ENCODE assay signal across 11 cellular contexts in genomic region chr3:66441124-66441523, GRCh38. TPM values are rescaled to one million over a fixed set of nuclear protein-coding genes. Genes with fewer than 3 reads are reported as not detected.
DNase-seq lines count a peak whose midpoint lies in the region; ATAC-seq and TF ChIP-seq lines count a peak whose summit lies in the region.
"Had no signal": no experiment of that assay in that cellular context is flagged by ENCODE, and none has a peak within 500 bp of the region (broad histone marks: within the 10 kb centered on the region; RNA-seq: fewer than 3 reads in every experiment).

No MANE protein-coding gene starts in this region.

- TF ChIP-seq CTCF in SK-N-SH (IDR thresholded peaks at IDR 0.05) (no peak), fibroblast of villous mesenchyme (IDR thresholded peaks at IDR 0.05; ENCODE audit: insufficient read depth, low read depth, low read length) (no peak), smooth muscle cell (IDR thresholded peaks at IDR 0.05; ENCODE audit: borderline replicate concordance, insufficient read depth, poor library complexity, severe bottlenecking) (no peak), MM.1S (IDR thresholded peaks at IDR 0.05; ENCODE audit: low read length) (no peak)

- no peaks in the 10 kb centered on the region for H3K27me3 Mint-ChIP-seq in activated T-helper 1 cell treated with anti-CD3 and anti-CD28 coated beads, Interleukin-12 subunit alpha, Interleukin-12 subunit beta, Interleukin-2, Interleukin-4 antibody, amounts not matched to agents 30 ng/mL and 10 ng/mL and 1 ng/mL, durations not matched to agents 14 hours and 24 hours and 36 hours (ENCODE audit: insufficient read depth)
- H3K27me3 Mint-ChIP-seq: activated CD4-positive, alpha-beta T cell treated with anti-CD3 and anti-CD28 coated beads for 36 hours; dendritic cell treated with granulocyte-macrophage colony-stimulating factor and Interleukin-4, amounts not matched to agents 40 ng/mL and 50 ng/mL, for 4 days had no signal

- CTCF ChIA-PET in SK-N-SH (lab: Yijun Ruan, JAX), result interaction anchor here (0.8 to 1.2 kb wide), 3 partner anchors 13 to 33 kb away, joined by 3 to 4 read pairs (median 3); no protein-coding TSS in a partner anchor

- no peak overlapping the region for H2AFZ ChIP-seq in SK-N-SH (ENCODE audit: low read depth)
- H2AFZ ChIP-seq in smooth muscle cell (ENCODE audit: low read depth), result no peak overlapping the region
- no peak overlapping the region for H2AFZ ChIP-seq in MM.1S (ENCODE audit: low read length)

- H3K4me1 Mint-ChIP-seq in activated T-helper 1 cell treated with anti-CD3 and anti-CD28 coated beads, Interleukin-12 subunit alpha, Interleukin-12 subunit beta, Interleukin-2, Interleukin-4 antibody, amounts not matched to agents 30 ng/mL and 10 ng/mL and 1 ng/mL, durations not matched to agents 14 hours and 24 hours and 36 hours (ENCODE audit: low read depth), result peaks cover 40% of the 10 kb centered on the region

- 0 out of 2 replicates have a peak overlapping the region, but pooled peaks have one; percentile 41 for H3K4me2 ChIP-seq in SK-N-SH
- H3K4me2 ChIP-seq in smooth muscle cell, result peak overlapping the region; percentile 3
- no peak overlapping the region for H3K4me2 ChIP-seq in MM.1S (ENCODE audit: low read depth, low read length)

- intact Hi-C loops in activated T-helper 1 cell treated with anti-CD3 and anti-CD28 coated beads, Interleukin-12 subunit alpha, Interleukin-12 subunit beta, Interleukin-2, Interleukin-4 antibody, amounts not matched to agents 30 ng/mL and 10 ng/mL and 1 ng/mL, durations not matched to agents 14 hours and 24 hours and 36 hours (cut with micrococcal nuclease), result no loop called here

- H3K9me3 ChIP-seq in SK-N-SH (no peaks in the 10 kb centered on the region), smooth muscle cell (replicated peaks; ENCODE audit: low read depth) (no peaks in the 10 kb centered on the region), MM.1S (replicated peaks; ENCODE audit: insufficient read depth, low read length) (no peaks in the 10 kb centered on the region)

- H3K27me3 ChIP-seq in SK-N-SH (ENCODE audit: insufficient read depth), result no peaks in the 10 kb centered on the region; the same call in 1 of the 2 replicates
- no peaks in the 10 kb centered on the region for H3K27me3 ChIP-seq in smooth muscle cell (ENCODE audit: low read depth)
- no peaks in the 10 kb centered on the region for H3K27me3 ChIP-seq in MM.1S (replicated peaks; ENCODE audit: insufficient read depth, low read length)

- TF ChIP-seq RAD21 in SK-N-SH (IDR thresholded peaks at IDR 0.05; ENCODE audit: low read length), result no peak

- ATAC-seq in HG03095 (IDR thresholded peaks at IDR 0.05; ENCODE audit: unreplicated experiment), result no peak
- ATAC-seq: activated CD4-positive, alpha-beta T cell treated with anti-CD3 and anti-CD28 coated beads for 36 hours had no signal

- H3K36me3 Mint-ChIP-seq in activated T-helper 1 cell treated with anti-CD3 and anti-CD28 coated beads, Interleukin-12 subunit alpha, Interleukin-12 subunit beta, Interleukin-2, Interleukin-4 antibody, amounts not matched to agents 30 ng/mL and 10 ng/mL and 1 ng/mL, durations not matched to agents 14 hours and 24 hours and 36 hours (ENCODE audit: low read depth), result peaks cover 36% of the 10 kb centered on the region

- no peak overlapping the region for H3K4me3 Mint-ChIP-seq in activated T-helper 1 cell treated with anti-CD3 and anti-CD28 coated beads, Interleukin-12 subunit alpha, Interleukin-12 subunit beta, Interleukin-2, Interleukin-4 antibody, amounts not matched to agents 30 ng/mL and 10 ng/mL and 1 ng/mL, durations not matched to agents 14 hours and 24 hours and 36 hours
- H3K4me3 Mint-ChIP-seq: activated CD4-positive, alpha-beta T cell treated with anti-CD3 and anti-CD28 coated beads for 36 hours; dendritic cell treated with granulocyte-macrophage colony-stimulating factor and Interleukin-4, amounts not matched to agents 40 ng/mL and 50 ng/mL, for 4 days had no signal

- H3K4me1 ChIP-seq in SK-N-SH (ENCODE audit: control insufficient read depth in 1 of 2, insufficient read depth in 2 of 2, low read depth in 1 of 2, low read length in 1 of 2), result peaks cover 0 to 16% of the 10 kb centered on the region in 2 experiments; a peak in 2 of 4 replicates
- H3K4me1 ChIP-seq in smooth muscle cell (ENCODE audit: low read depth), result peaks cover 33% of the 10 kb centered on the region
- no peaks in the 10 kb centered on the region for H3K4me1 ChIP-seq in MM.1S (ENCODE audit: low read length)

- H3K79me2 ChIP-seq in SK-N-SH (ENCODE audit: insufficient read depth), result no peaks in the 10 kb centered on the region
- H3K79me2 ChIP-seq in smooth muscle cell (ENCODE audit: low read depth), result peaks cover 7% of the 10 kb centered on the region
- peaks cover 60% of the 10 kb centered on the region for H3K79me2 ChIP-seq in MM.1S (ENCODE audit: low read length)

- no peak overlapping the region for H3K27ac Mint-ChIP-seq in activated T-helper 1 cell treated with anti-CD3 and anti-CD28 coated beads, Interleukin-12 subunit alpha, Interleukin-12 subunit beta, Interleukin-2, Interleukin-4 antibody, amounts not matched to agents 30 ng/mL and 10 ng/mL and 1 ng/mL, durations not matched to agents 14 hours and 24 hours and 36 hours
- H3K27ac Mint-ChIP-seq: activated CD4-positive, alpha-beta T cell treated with anti-CD3 and anti-CD28 coated beads for 36 hours; dendritic cell treated with granulocyte-macrophage colony-stimulating factor and Interleukin-4, amounts not matched to agents 40 ng/mL and 50 ng/mL, for 4 days had no signal

- POLR2A ChIA-PET in SK-N-SH (lab: Yijun Ruan, JAX), result interaction anchor here (0.7 kb wide), 1 partner anchor 155 kb away, joined by 5 read pairs; no protein-coding TSS in a partner anchor

- H3K9ac ChIP-seq in SK-N-SH, result no peak overlapping the region
- no peak overlapping the region for H3K9ac ChIP-seq in smooth muscle cell (ENCODE audit: low read depth)
- no peak overlapping the region for H3K9ac ChIP-seq in MM.1S (ENCODE audit: low read length)

- WGBS in SK-N-SH (ENCODE audit: low lambda C conversion rate), result 57% methylated on average over 8 of the region's 8 CpGs
- WGBS in smooth muscle cell (ENCODE audit: low lambda C conversion rate), result 32% methylated on average over 8 of the region's 8 CpGs

- H4K20me1 ChIP-seq in SK-N-SH (ENCODE audit: insufficient read depth) (no peaks in the 10 kb centered on the region), smooth muscle cell (ENCODE audit: low read depth) (peaks cover 16% of the 10 kb centered on the region), MM.1S (ENCODE audit: insufficient read depth, low read length) (no peaks in the 10 kb centered on the region)

- peak; percentile 16 for DNase-seq in H4 (ENCODE audit: low spot score)
- no peak for DNase-seq in SK-N-SH
- peak; percentile 38 for DNase-seq in fibroblast of villous mesenchyme (ENCODE audit: low read depth)
- DNase-seq in smooth muscle cell (lab: John Stamatoyannopoulos, UW; ENCODE audit: unreplicated experiment), result no peak
- DNase-seq in COLO829 (ENCODE audit: low spot score), result no peak
- no peak for DNase-seq in MM.1S
- DNase-seq in activated T-helper 1 cell treated with anti-CD3 and anti-CD28 coated beads, Interleukin-12 subunit alpha, Interleukin-12 subunit beta, Interleukin-2, Interleukin-4 antibody, amounts not matched to agents 30 ng/mL and 10 ng/mL and 1 ng/mL, durations not matched to agents 14 hours and 24 hours and 36 hours (ENCODE audit: low spot score), result no peak
- DNase-seq: activated CD4-positive, alpha-beta T cell treated with anti-CD3 and anti-CD28 coated beads for 36 hours; NCI-H446 had no signal

- H3K9me2 ChIP-seq in SK-N-SH, result no peaks in the 10 kb centered on the region
- H3K9me2 ChIP-seq in MM.1S (replicated peaks; ENCODE audit: insufficient read depth, low read length), result no peaks in the 10 kb centered on the region

- H3K9me3 Mint-ChIP-seq in activated T-helper 1 cell treated with anti-CD3 and anti-CD28 coated beads, Interleukin-12 subunit alpha, Interleukin-12 subunit beta, Interleukin-2, Interleukin-4 antibody, amounts not matched to agents 30 ng/mL and 10 ng/mL and 1 ng/mL, durations not matched to agents 14 hours and 24 hours and 36 hours, result no peaks in the 10 kb centered on the region
- H3K9me3 Mint-ChIP-seq: dendritic cell treated with granulocyte-macrophage colony-stimulating factor and Interleukin-4, amounts not matched to agents 40 ng/mL and 50 ng/mL, for 4 days had no signal

- H3F3A ChIP-seq in SK-N-SH (replicated peaks; ENCODE audit: insufficient read depth) (no peaks in the 10 kb centered on the region), smooth muscle cell (ENCODE audit: low read depth) (no peaks in the 10 kb centered on the region), MM.1S (ENCODE audit: insufficient read depth, low read length) (no peaks in the 10 kb centered on the region)

- H3K27ac ChIP-seq in SK-N-SH (ENCODE audit: low read depth in 2 of 2, low read length in 1 of 2), result no peak overlapping the region
- H3K27ac ChIP-seq in smooth muscle cell (ENCODE audit: low read depth), result no peak overlapping the region
- no peak overlapping the region for H3K27ac ChIP-seq in MM.1S (ENCODE audit: low read length)

- H3K36me3 ChIP-seq in SK-N-SH (replicated peaks in 1 of 2; ENCODE audit: control insufficient read depth in 1 of 2, insufficient read depth in 2 of 2, low read length in 1 of 2), result no peaks in the 10 kb centered on the region
- no peaks in the 10 kb centered on the region for H3K36me3 ChIP-seq in smooth muscle cell (ENCODE audit: low read depth)
- H3K36me3 ChIP-seq in MM.1S (replicated peaks; ENCODE audit: insufficient read depth, low read length), result no peaks in the 10 kb centered on the region

- TF ChIP-seq EP300 in SK-N-SH (IDR thresholded peaks at IDR 0.05; ENCODE audit: borderline replicate concordance in 1 of 2, low read depth in 1 of 2, low read length in 1 of 2), result 0 out of 4 replicates have a peak, but pooled peaks of 1 of the 2 experiments have one; percentile 35

- H3K4me3 ChIP-seq in SK-N-SH (ENCODE audit: low read depth in 2 of 2, low read length in 1 of 2) (no peak overlapping the region), fibroblast of villous mesenchyme (ENCODE audit: low read depth, low read length) (no peak overlapping the region), smooth muscle cell (no peak overlapping the region), MM.1S (ENCODE audit: low read length) (no peak overlapping the region)

TF ChIP-seq in SK-N-SH, 30 proteins besides CTCF, POLR2A, EP300 and RAD21 (continues in another document):
- TF ChIP-seq GATA2 (CRISPR knock-in tag; IDR thresholded peaks at IDR 0.05) (no peak), NRF1 (IDR thresholded peaks at IDR 0.05; ENCODE audit: low read depth, low read length) (no peak)

RNA-seq across cellular contexts. Expression of gene LRIG1, which starts 59.7 kb away (rescaled TPM):
- total RNA-seq in H4 (2014; rRNA removed; shearing (Covaris generic)), result 3.2 and 5.0 TPM in 2 replicates
- polyA plus RNA-seq in SK-N-SH (2012; rRNA removed) (1.5 and 1.7 TPM in 2 replicates), smooth muscle cell (22.9 and 31.3 TPM in 2 replicates)
- 1.5 and 1.9 TPM in 2 replicates for polyA plus RNA-seq in SK-N-SH (2012; cell fraction: cytosol; rRNA removed)
- 2.5 and 2.9 TPM in 2 replicates for polyA plus RNA-seq in SK-N-SH (2012; cell fraction: nucleus; rRNA removed)
- total RNA-seq in fibroblast of villous mesenchyme (10.4 and 17.1 TPM in 2 replicates), smooth muscle cell (26.5 and 28.1 TPM in 2 replicates)
- 57.4 and 59.5 TPM in 2 replicates for total RNA-seq in activated T-helper 1 cell treated with anti-CD3 and anti-CD28 coated beads, Interleukin-12 subunit alpha, Interleukin-12 subunit beta, Interleukin-2, Interleukin-4 antibody, amounts not matched to agents 30 ng/mL and 10 ng/mL and 1 ng/mL, durations not matched to agents 14 hours and 24 hours and 36 hours

Comparison
In these comparisons a context has a peak if more than half of its experiments do, and no peak if none do; other contexts are left out.
1. DNase-seq: peak in H4 (single experiment) and fibroblast of villous mesenchyme (single experiment); none in SK-N-SH (single experiment), smooth muscle cell (single experiment), COLO829 (single experiment), MM.1S (single experiment) and activated T-helper 1 cell treated with anti-CD3 and anti-CD28 coated beads, Interleukin-12 subunit alpha, Interleukin-12 subunit beta, Interleukin-2, Interleukin-4 antibody, amounts not matched to agents 30 ng/mL and 10 ng/mL and 1 ng/mL, durations not matched to agents 14 hours and 24 hours and 36 hours (single experiment).